ENCODE assay signal across 8 cellular contexts in genomic region chr18:3248670-3249359, GRCh38. TPM values are rescaled to one million over a fixed set of nuclear protein-coding genes. Genes with fewer than 3 reads are reported as not detected.
DNase-seq lines count a peak whose midpoint lies in the region; TF ChIP-seq lines count a peak whose summit lies in the region.

No MANE protein-coding gene starts in this region.

- TF ChIP-seq CTCF in epithelial cell of esophagus (IDR thresholded peaks at IDR 0.05; ENCODE audit: insufficient read depth, low read depth, low read length, missing control alignments) (no peak), neutrophil (IDR thresholded peaks at IDR 0.05) (no peak)

- H3K27ac ChIP-seq in neutrophil = peak overlapping the region; percentile 97

- intact Hi-C loops in posterior vena cava (cut with DNase I) = loop anchor here (5.0 to 10.0 kb wide), 3 partner anchors 94 to 592 kb away; partner anchors contain the start of gene SMCHD1 (in 1 of the 2)

- no peaks in the 10 kb centered on the region for H3K9me3 ChIP-seq in neutrophil

- DNase-seq in CD1c-positive myeloid dendritic cell (ENCODE audit: extremely low spot score) (peak; percentile 66), H7 (no peak), SKM-1 treated with dmso at 0.1 percent for 144 hours (lab: John Stamatoyannopoulos, UW; ENCODE audit: unreplicated experiment) (peak; percentile 32), epithelial cell of esophagus (ENCODE audit: low read depth) (peak; percentile 80), posterior vena cava (ENCODE audit: low spot score) (no peak), iPS-NIHi11 (ENCODE audit: low spot score) (no peak)
- DNase-seq in effector CD8-positive, alpha-beta T cell (lab: John Stamatoyannopoulos, UW) = no peak

- peak overlapping the region; percentile 99 for H3K4me3 ChIP-seq in H7 (ENCODE audit: insufficient read depth, low read depth, low read length)
- H3K4me3 ChIP-seq in epithelial cell of esophagus (ENCODE audit: low read length) = peak overlapping the region; percentile 86
- H3K4me3 ChIP-seq in neutrophil (ENCODE audit: low read depth in 1 of 2, low read length in 1 of 2) = peak overlapping the region; percentile 96 to 98

- peaks cover 71 to 82% of the 10 kb centered on the region in 2 experiments for H3K4me1 ChIP-seq in neutrophil (ENCODE audit: control insufficient read depth in 1 of 2, insufficient read depth in 1 of 2, low read depth in 1 of 2, low read length in 1 of 2)

- no peaks in the 10 kb centered on the region for H3K27me3 ChIP-seq in H7 (ENCODE audit: control insufficient read depth, insufficient read depth, low read length)
- H3K27me3 ChIP-seq in neutrophil = no peaks in the 10 kb centered on the region

- H3K36me3 ChIP-seq in H7 (replicated peaks; ENCODE audit: control insufficient read depth, insufficient read depth, low read length) = peaks cover 9% of the 10 kb centered on the region
- H3K36me3 ChIP-seq in neutrophil = peaks cover 22% of the 10 kb centered on the region

RNA-seq across cellular contexts. Expression of gene MYL12A, which starts 1.2 kb away (rescaled TPM):
- total RNA-seq in H7 (2014; rRNA removed; shearing (Covaris generic)) = 462 and 507 TPM in 2 replicates
- 100 to 1,000 TPM; 331 to 410 TPM for total RNA-seq in posterior vena cava

RNA-seq across cellular contexts. Expression of gene MYL12B, which starts 13.1 kb away (rescaled TPM):
- total RNA-seq in H7 (2014; rRNA removed; shearing (Covaris generic)) = 201 and 216 TPM in 2 replicates
- 100 to 1,000 TPM; 243 to 267 TPM for total RNA-seq in posterior vena cava

RNA-seq across cellular contexts. Expression of gene MYOM1, which starts 29.0 kb away (rescaled TPM):
- total RNA-seq in H7 (2014; rRNA removed; shearing (Covaris generic)) = 0.14 and 0.55 TPM in 2 replicates
- total RNA-seq in posterior vena cava = 10 to 100 TPM; 32.0 to 42.1 TPM

Comparison
In these comparisons a context has a peak if more than half of its experiments do, and no peak if none do; other contexts are left out.
1. DNase-seq: peak in CD1c-positive myeloid dendritic cell (single experiment), SKM-1 treated with dmso at 0.1 percent for 144 hours (single experiment) and epithelial cell of esophagus (single experiment); none in H7 (single experiment), posterior vena cava (single experiment), effector CD8-positive, alpha-beta T cell (single experiment) and iPS-NIHi11 (single experiment).
2. RNA of gene MYOM1, which starts 29.0 kb away (total RNA-seq): 32.0 to 42.1 TPM in posterior vena cava; 0.14 to 0.55 TPM in H7; every median in the first group is over 10 times any median in the second.
3. Peak in every context shown above with its lines, with median percentiles within 50 percentile points of each other: H3K4me3 ChIP-seq.